In genomic region chr14:25150934-25151790, GRCh38 we compare ENCODE assay signal across 8 cellular contexts.
DNase-seq lines count a peak whose midpoint lies in the region; ATAC-seq, FAIRE-seq and TF ChIP-seq lines count a peak whose summit lies in the region.

No MANE protein-coding gene starts in this region.

- no peak for FAIRE-seq in bronchial epithelial cell (lab: Jason Lieb, UNC)

- no peaks in the 10 kb centered on the region for H3K36me3 ChIP-seq in bronchial epithelial cell (ENCODE audit: control insufficient read depth, insufficient read depth, low read length)
- H3K36me3 ChIP-seq in right lobe of liver = no peaks in the 10 kb centered on the region

- intact Hi-C loops in right lobe of liver (cut with DNase I) = no loop called here

- H3K4me3 ChIP-seq in bronchial epithelial cell (ENCODE audit: low read depth, low read length) = no peak overlapping the region
- H3K4me3 ChIP-seq in right lobe of liver = no peak overlapping the region

- no peaks in the 10 kb centered on the region for H3K9me3 ChIP-seq in right lobe of liver

- ATAC-seq in HG03354 (IDR thresholded peaks at IDR 0.05; ENCODE audit: poor library complexity, severe bottlenecking, unreplicated experiment) (peak; percentile 66), right lobe of liver (peak; percentile 72 to 75 (median 74)), HG03432 (IDR thresholded peaks at IDR 0.05; ENCODE audit: unreplicated experiment) (no peak), HG02870 (IDR thresholded peaks at IDR 0.05; ENCODE audit: unreplicated experiment) (no peak)

- H3K27me3 ChIP-seq in bronchial epithelial cell (ENCODE audit: control insufficient read depth, insufficient read depth, low read length) = no peaks in the 10 kb centered on the region
- H3K27me3 ChIP-seq in right lobe of liver = no peaks in the 10 kb centered on the region

- peak; percentile 75 for DNase-seq in DMS79 treated with DMSO at 0.1 percent for 48 hours (lab: John Stamatoyannopoulos, UW)
- peak; percentile 60 for DNase-seq in NCI-H748 treated with DMSO at 0.1 percent for 48 hours (lab: John Stamatoyannopoulos, UW)
- peak; percentile 54 for DNase-seq in bronchial epithelial cell (ENCODE audit: low read depth)
- no peak for DNase-seq in right lobe of liver
- no peak for DNase-seq in 8988T

- H3K27ac ChIP-seq in right lobe of liver = no peak overlapping the region

- TF ChIP-seq CTCF in bronchial epithelial cell (IDR thresholded peaks at IDR 0.05; ENCODE audit: insufficient read depth, low read length, severe bottlenecking) (peak; percentile 52), right lobe of liver (IDR thresholded peaks at IDR 0.05) (peak; percentile 77 to 84 (median 82))

- H3K4me1 ChIP-seq in right lobe of liver = no peaks in the 10 kb centered on the region

- 29% methylated on average over 7 of the region's 7 CpGs for WGBS in right lobe of liver (ENCODE audit: insufficient coverage, low coverage, low lambda C conversion rate, missing lambda C conversion rate)

- TF ChIP-seq POLR2A in right lobe of liver (IDR thresholded peaks at IDR 0.05) = no peak

Comparison
In these comparisons a context has a peak if more than half of its experiments do, and no peak if none do; other contexts are left out.
1. DNase-seq: peak in DMS79 treated with DMSO at 0.1 percent for 48 hours (single experiment), NCI-H748 treated with DMSO at 0.1 percent for 48 hours (single experiment) and bronchial epithelial cell (single experiment); none in right lobe of liver (0 of 3) and 8988T (single experiment).
2. ATAC-seq: peak in HG03354 (single experiment) and right lobe of liver (4 of 4); none in HG03432 (single experiment) and HG02870 (single experiment).